Comparison of ENCODE assay signal across 8 cellular contexts in genomic region chr7:95527033-95527775, GRCh38. TPM values are rescaled to one million over a fixed set of nuclear protein-coding genes. Genes with fewer than 3 reads are reported as not detected.
DNase-seq lines count a peak whose midpoint lies in the region; FAIRE-seq and TF ChIP-seq lines count a peak whose summit lies in the region.
"Had no signal": no experiment of that assay in that cellular context is flagged by ENCODE, and none has a peak within 500 bp of the region (broad histone marks: within the 10 kb centered on the region; RNA-seq: fewer than 3 reads in every experiment).

No MANE protein-coding gene starts in this region.

- CTCF ChIA-PET in HEK293 (lab: Yijun Ruan, JAX) = interaction anchor here (0.6 to 9.5 kb wide), 25 partner anchors 11 to 1269 kb away, joined by 3 to 324 read pairs (median 4); no protein-coding TSS in a partner anchor

- no peaks in the 10 kb centered on the region for H3K9me3 ChIP-seq in HEK293 (ENCODE audit: control insufficient read depth, insufficient read depth, low read depth, low read length)

- H3K4me1 ChIP-seq in HEK293 (ENCODE audit: control insufficient read depth, insufficient read depth, low read length) = no peaks in the 10 kb centered on the region

- H3K27ac ChIP-seq in HEK293 (ENCODE audit: extremely low read depth, low read depth, low read length) = no peak overlapping the region

- peak; percentile 51 for FAIRE-seq in TTC549 (lab: Jason Lieb, UNC)
- peak; percentile 61 for FAIRE-seq in frontal cortex (lab: Jason Lieb, UNC)

- H3K4me3 ChIP-seq in GM06990 (replicated peaks; ENCODE audit: low read depth, low read length) (no peak overlapping the region), HEK293 (ENCODE audit: low read depth, low read length) (no peak overlapping the region)

- H3K36me3 ChIP-seq in GM06990 (ENCODE audit: control insufficient read depth, insufficient read depth, low read length) (no peaks in the 10 kb centered on the region), HEK293 (ENCODE audit: control insufficient read depth in 2 of 2, insufficient read depth in 1 of 2, low read length in 2 of 2) (no peaks in the 10 kb centered on the region)

- POLR2A ChIA-PET in HEK293 (lab: Yijun Ruan, JAX) = no interaction called here

- no peaks in the 10 kb centered on the region for H3K27me3 ChIP-seq in GM06990 (replicated peaks; ENCODE audit: control insufficient read depth, insufficient read depth, low read length)

- DNase-seq in GM06990 (ENCODE audit: extremely low read depth, insufficient read length) (no peak), NCI-H146 (lab: John Stamatoyannopoulos, UW) (peak; percentile 73), frontal cortex (ENCODE audit: low spot score in 2 of 2) (peak in 1 of 2 donors; percentile 42), occipital lobe (lab: John Stamatoyannopoulos, UW) (peak; percentile 20)
- DNase-seq in activated CD8-positive, alpha-beta memory T cell treated with anti-CD3 and anti-CD28 coated beads for 24 hours = no peak

- peak; percentile 82 for TF ChIP-seq CTCF in GM06990 (IDR thresholded peaks at IDR 0.05; ENCODE audit: insufficient read depth, low read length, poor library complexity, severe bottlenecking)
- TF ChIP-seq CTCF in HEK293 (tag by site-specific recombination; IDR thresholded peaks at IDR 0.05) = peak; percentile 75

TF ChIP-seq in HEK293, 187 proteins besides CTCF, POLR2A, EP300 and RAD21:
- TF ChIP-seq ZNF660 (tag by site-specific recombination; IDR thresholded peaks at IDR 0.05) = 0 out of 2 replicates have a peak, but pooled peaks have one; percentile 40
- TF ChIP-seq ZIC2 (tag by site-specific recombination; IDR thresholded peaks at IDR 0.05) = no peak
- TF ChIP-seq ZNF580 (tag by site-specific recombination; IDR thresholded peaks at IDR 0.05) = peak; percentile 51; the same call in 1 of the 2 replicates
- peak; percentile 99 for TF ChIP-seq ZNF654 (tag by site-specific recombination; IDR thresholded peaks at IDR 0.05; ENCODE audit: low read depth)
- 0 out of 2 replicates have a peak, but pooled peaks have one; percentile 28 for TF ChIP-seq ZNF391 (tag by site-specific recombination; IDR thresholded peaks at IDR 0.05; ENCODE audit: borderline replicate concordance, low read depth)
- 0 out of 2 replicates have a peak, but pooled peaks have one; percentile 21 for TF ChIP-seq KLF8 (tag by site-specific recombination; IDR thresholded peaks at IDR 0.05)
- no peak for TF ChIP-seq ZNF571 (tag by site-specific recombination; IDR thresholded peaks at IDR 0.05)
- no peak for TF ChIP-seq PRDM2 (tag by site-specific recombination; IDR thresholded peaks at IDR 0.05; ENCODE audit: borderline replicate concordance)
- no peak for TF ChIP-seq ZBTB49 (tag by site-specific recombination; IDR thresholded peaks at IDR 0.05; ENCODE audit: low read depth)
- peak; percentile 56; the same call in 1 of the 2 replicates for TF ChIP-seq ZNF501 (tag by site-specific recombination; IDR thresholded peaks at IDR 0.05)
- peak; percentile 26; the same call in 1 of the 2 replicates for TF ChIP-seq SP7 (tag by site-specific recombination; IDR thresholded peaks at IDR 0.05)
- no peak for TF ChIP-seq ZNF404 (tag by site-specific recombination; IDR thresholded peaks at IDR 0.05)

RNA-seq across cellular contexts. Expression of gene ASB4, which starts 41.5 kb away (rescaled TPM):
- total RNA-seq in frontal cortex (under 0.01 TPM), occipital lobe (0.16 TPM)
- total RNA-seq: activated naive CD4-positive, alpha-beta T cell treated with anti-CD3 and anti-CD28 coated beads, Interleukin-2, amount 50 U/mL, for 72 hours had no signal

Comparison
In these comparisons a context has a peak if more than half of its experiments do, and no peak if none do; other contexts are left out.
1. DNase-seq: peak in NCI-H146 (single experiment) and occipital lobe (single experiment); none in GM06990 (single experiment) and activated CD8-positive, alpha-beta memory T cell treated with anti-CD3 and anti-CD28 coated beads for 24 hours (single experiment).